In genomic region chr12:6961695-6962284, GRCh38 we compare ENCODE assay signal across 1 cellular context.
TF ChIP-seq lines count a peak whose summit lies in the region.

No MANE protein-coding gene starts in this region.

TF ChIP-seq in H1, 55 proteins besides CTCF, POLR2A, EP300 and RAD21:
- no peak for TF ChIP-seq BRCA1 (IDR thresholded peaks at IDR 0.05; ENCODE audit: low read depth, low read length)
- peak; percentile 95 for TF ChIP-seq MAFK (IDR thresholded peaks at IDR 0.05; ENCODE audit: low read depth, low read length)
- peak in 1 of 2 experiments; percentile 13; a peak in 1 of 4 replicates for TF ChIP-seq HDAC2 (IDR thresholded peaks at IDR 0.05; ENCODE audit: borderline replicate concordance in 1 of 2, low read depth in 2 of 2, low read length in 2 of 2)
- no peak for TF ChIP-seq SUZ12 (IDR thresholded peaks at IDR 0.05; ENCODE audit: low read length)
- TF ChIP-seq SAP30 (IDR thresholded peaks at IDR 0.05; ENCODE audit: insufficient read depth, insufficient replicate concordance, low read length) = no peak
- no peak for TF ChIP-seq PHF8 (conservative IDR thresholded peaks at IDR 0.05; ENCODE audit: low read depth, low read length)
- no peak for TF ChIP-seq SP2 (IDR thresholded peaks at IDR 0.05; ENCODE audit: low read length)
- TF ChIP-seq BACH1 (IDR thresholded peaks at IDR 0.05; ENCODE audit: low read length) = peak; percentile 99
- TF ChIP-seq BCL11A (IDR thresholded peaks at IDR 0.05; ENCODE audit: low read depth in 2 of 2, low read length in 2 of 2) = no peak
- no peak for TF ChIP-seq RNF2 (IDR thresholded peaks at IDR 0.05; ENCODE audit: borderline replicate concordance, low read depth, low read length, missing control alignments, poor library complexity, severe bottlenecking)
- no peak for TF ChIP-seq CHD1 (IDR thresholded peaks at IDR 0.05; ENCODE audit: low read depth, low read length)
- no peak for TF ChIP-seq RFX5 (IDR thresholded peaks at IDR 0.05; ENCODE audit: borderline replicate concordance, low read depth, low read length)
- no peak for TF ChIP-seq ASH2L (IDR thresholded peaks at IDR 0.05; ENCODE audit: low read length)
- peak; percentile 44; the same call in 1 of the 2 replicates for TF ChIP-seq KDM1A (IDR thresholded peaks at IDR 0.05; ENCODE audit: borderline replicate concordance, low read length)
- TF ChIP-seq ZNF274 (IDR thresholded peaks at IDR 0.05; ENCODE audit: borderline replicate concordance, extremely low read depth, low read length) = no peak
- no peak; a peak in 1 of 4 replicates for TF ChIP-seq SIN3A (conservative IDR thresholded peaks at IDR 0.05 in 1 of 2, IDR thresholded peaks at IDR 0.05 in 1 of 2; ENCODE audit: low read depth in 1 of 2, low read length in 2 of 2)
- no peak for TF ChIP-seq NANOG (IDR thresholded peaks at IDR 0.05; ENCODE audit: insufficient read depth, low read depth, low read length, poor library complexity, severe bottlenecking)
- TF ChIP-seq KDM5A (IDR thresholded peaks at IDR 0.05; ENCODE audit: low read length) = no peak
- TF ChIP-seq TBP (IDR thresholded peaks at IDR 0.05; ENCODE audit: low read depth, low read length) = peak; percentile 10; the same call in 1 of the 2 replicates
- TF ChIP-seq, protein P1, sequence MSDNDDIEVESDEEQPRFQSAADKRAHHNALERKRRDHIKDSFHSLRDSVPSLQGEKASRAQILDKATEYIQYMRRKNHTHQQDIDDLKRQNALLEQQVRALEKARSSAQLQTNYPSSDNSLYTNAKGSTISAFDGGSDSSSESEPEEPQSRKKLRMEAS (IDR thresholded peaks at IDR 0.05) = peak; percentile 22; the same call in 1 of the 2 replicates
- no peak for TF ChIP-seq RBBP5 (IDR thresholded peaks at IDR 0.05; ENCODE audit: borderline replicate concordance, low read depth, low read length)
- no peak for TF ChIP-seq HDAC6 (IDR thresholded peaks at IDR 0.05; ENCODE audit: low read depth, low read length)
- TF ChIP-seq RXRA (IDR thresholded peaks at IDR 0.05; ENCODE audit: insufficient read depth, low read depth, low read length) = no peak
- no peak for TF ChIP-seq CHD7 (IDR thresholded peaks at IDR 0.05; ENCODE audit: insufficient replicate concordance, low read length)
- TF ChIP-seq, protein P2, sequence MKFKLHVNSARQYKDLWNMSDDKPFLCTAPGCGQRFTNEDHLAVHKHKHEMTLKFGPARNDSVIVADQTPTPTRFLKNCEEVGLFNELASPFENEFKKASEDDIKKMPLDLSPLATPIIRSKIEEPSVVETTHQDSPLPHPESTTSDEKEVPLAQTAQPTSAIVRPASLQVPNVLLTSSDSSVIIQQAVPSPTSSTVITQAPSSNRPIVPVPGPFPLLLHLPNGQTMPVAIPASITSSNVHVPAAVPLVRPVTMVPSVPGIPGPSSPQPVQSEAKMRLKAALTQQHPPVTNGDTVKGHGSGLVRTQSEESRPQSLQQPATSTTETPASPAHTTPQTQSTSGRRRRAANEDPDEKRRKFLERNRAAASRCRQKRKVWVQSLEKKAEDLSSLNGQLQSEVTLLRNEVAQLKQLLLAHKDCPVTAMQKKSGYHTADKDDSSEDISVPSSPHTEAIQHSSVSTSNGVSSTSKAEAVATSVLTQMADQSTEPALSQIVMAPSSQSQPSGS (IDR thresholded peaks at IDR 0.05; ENCODE audit: low read length) = no peak; the same call in 1 of the 2 replicates
- TF ChIP-seq TAF7 (optimal IDR thresholded peaks at IDR 0.05; ENCODE audit: borderline replicate concordance, low read depth, low read length) = no peak
- TF ChIP-seq E2F6 (IDR thresholded peaks at IDR 0.05) = 0 out of 2 replicates have a peak, but pooled peaks have one; percentile 32
- TF ChIP-seq GABPA (IDR thresholded peaks at IDR 0.05; ENCODE audit: borderline replicate concordance, insufficient read depth, low read length) = no peak
- peak; percentile 43; the same call in 1 of the 2 replicates for TF ChIP-seq CREB1 (IDR thresholded peaks at IDR 0.05)
- TF ChIP-seq NRF1 (IDR thresholded peaks at IDR 0.05; ENCODE audit: low read depth, low read length) = no peak
- TF ChIP-seq TAF1 (IDR thresholded peaks at IDR 0.05; ENCODE audit: low read depth, low read length) = peak; percentile 37; the same call in 1 of the 2 replicates
- TF ChIP-seq CHD2 (IDR thresholded peaks at IDR 0.05; ENCODE audit: low read length) = no peak
- 0 out of 2 replicates have a peak, but pooled peaks have one; percentile 14 for TF ChIP-seq GTF2F1 (IDR thresholded peaks at IDR 0.05; ENCODE audit: borderline replicate concordance, low read depth, low read length)
- TF ChIP-seq POU5F1 (IDR thresholded peaks at IDR 0.05; ENCODE audit: low read depth, low read length) = no peak
- TF ChIP-seq EZH2 (IDR thresholded peaks at IDR 0.05; ENCODE audit: low read depth, low read length, severe bottlenecking) = no peak
- TF ChIP-seq ATF3 (IDR thresholded peaks at IDR 0.05; ENCODE audit: insufficient read depth, low read depth, low read length) = no peak
- peak; percentile 26 for TF ChIP-seq KDM4A (IDR thresholded peaks at IDR 0.05; ENCODE audit: low read depth, low read length, severe bottlenecking)
- TF ChIP-seq USF2 (IDR thresholded peaks at IDR 0.05; ENCODE audit: low read length) = no peak
- no peak for TF ChIP-seq SIX5 (IDR thresholded peaks at IDR 0.05; ENCODE audit: low read depth, low read length)
- TF ChIP-seq FOSL1 (IDR thresholded peaks at IDR 0.05; ENCODE audit: insufficient read depth, low read depth, low read length) = no peak
- TF ChIP-seq POLR2AphosphoS5 (IDR thresholded peaks at IDR 0.05; ENCODE audit: low read depth, low read length) = no peak
- peak; percentile 11; the same call in 1 of the 2 replicates for TF ChIP-seq YY1 (IDR thresholded peaks at IDR 0.05; ENCODE audit: low read depth, low read length)
